In genomic region chr18:68738572-68738971, GRCh38 we compare ENCODE assay signal across 26 cellular contexts.
"Had no signal": no experiment of that assay in that cellular context is flagged by ENCODE, and none has a peak within 500 bp of the region (broad histone marks: within the 10 kb centered on the region; RNA-seq: fewer than 3 reads in every experiment).

No MANE protein-coding gene starts in this region.

- H3K4me3 Mint-ChIP-seq: activated CD4-positive, alpha-beta T cell treated with anti-CD3 and anti-CD28 coated beads, Interleukin-2, amount 10 ng/mL, durations not matched to agents 24 days and 14 days; activated CD8-positive, alpha-beta T cell treated with anti-CD3 and anti-CD28 coated beads for 36 hours; activated naive CD8-positive, alpha-beta T cell treated with anti-CD3 and anti-CD28 coated beads for 36 hours; activated T-cell treated with anti-CD3 and anti-CD28 coated beads, Interleukin-2, amount 50 U/mL, for 72 hours; activated T-helper 17 cell treated with anti-CD3 and anti-CD28 coated beads, Interleukin-2, amount 50 U/mL, for 72 hours had no signal

- DNase-seq: activated CD4-positive, alpha-beta T cell treated with anti-CD3 and anti-CD28 coated beads, Interleukin-2, amount 10 ng/mL, durations not matched to agents 24 days and 14 days; activated CD4-positive, alpha-beta T cell treated with anti-CD3 and anti-CD28 coated beads, Interleukin-2, amount 50 U/mL, for 4 hours; activated CD4-positive, CD25-positive, alpha-beta regulatory T cell; activated CD8-positive, alpha-beta T cell treated with anti-CD3 and anti-CD28 coated beads for 36 hours; activated naive CD4-positive, alpha-beta T cell treated with anti-CD3 and anti-CD28 coated beads, Interleukin-2, amount 50 U/mL, for 16 hours; activated naive CD8-positive, alpha-beta T cell treated with anti-CD3 and anti-CD28 coated beads for 36 hours; activated T-cell treated with anti-CD3 and anti-CD28 coated beads, Interleukin-2, amount 50 U/mL, for 1 hour; activated T-cell treated with anti-CD3 and anti-CD28 coated beads, Interleukin-2, amount 50 U/mL, for 72 hours; amygdala; body of pancreas; NCI-H1092 treated with DMSO at 0.1 percent for 48 hours; NCI-H1417 treated with DMSO at 0.1 percent for 48 hours; NCI-H187 treated with DMSO at 0.1 percent for 48 hours; NCI-H2081; NCI-H226; NCI-H446 treated with DMSO at 0.1 percent for 48 hours; NCI-H524; SHP77; SJCRH30; T1000; WERI-Rb-1 had no signal

- H3K27me3 ChIP-seq: body of pancreas, breast epithelium, SJCRH30 had no signal

- H3K27ac Mint-ChIP-seq: activated CD4-positive, alpha-beta T cell treated with anti-CD3 and anti-CD28 coated beads, Interleukin-2, amount 10 ng/mL, durations not matched to agents 24 days and 14 days; activated CD8-positive, alpha-beta T cell treated with anti-CD3 and anti-CD28 coated beads for 36 hours; activated naive CD8-positive, alpha-beta T cell treated with anti-CD3 and anti-CD28 coated beads for 36 hours; activated T-cell treated with anti-CD3 and anti-CD28 coated beads, Interleukin-2, amount 50 U/mL, for 72 hours; activated T-helper 17 cell treated with anti-CD3 and anti-CD28 coated beads, Interleukin-2, amount 50 U/mL, for 72 hours had no signal

- H3K9me3 Mint-ChIP-seq: activated CD4-positive, alpha-beta T cell treated with anti-CD3 and anti-CD28 coated beads, Interleukin-2, amount 10 ng/mL, durations not matched to agents 24 days and 14 days; activated CD8-positive, alpha-beta T cell treated with anti-CD3 and anti-CD28 coated beads for 36 hours; activated naive CD8-positive, alpha-beta T cell treated with anti-CD3 and anti-CD28 coated beads for 36 hours; activated T-cell treated with anti-CD3 and anti-CD28 coated beads, Interleukin-2, amount 50 U/mL, for 72 hours; activated T-helper 17 cell treated with anti-CD3 and anti-CD28 coated beads, Interleukin-2, amount 50 U/mL, for 72 hours had no signal

- H3K36me3 Mint-ChIP-seq: activated naive CD8-positive, alpha-beta T cell treated with anti-CD3 and anti-CD28 coated beads for 36 hours had no signal

- H3K4me1 Mint-ChIP-seq: activated CD4-positive, alpha-beta T cell treated with anti-CD3 and anti-CD28 coated beads, Interleukin-2, amount 10 ng/mL, durations not matched to agents 24 days and 14 days; activated naive CD8-positive, alpha-beta T cell treated with anti-CD3 and anti-CD28 coated beads for 36 hours; activated T-helper 17 cell treated with anti-CD3 and anti-CD28 coated beads, Interleukin-2, amount 50 U/mL, for 72 hours had no signal

- H3K4me3 ChIP-seq: body of pancreas, breast epithelium, SJCRH30, SK-N-MC had no signal

- FAIRE-seq: astrocyte had no signal

- H3K27me3 Mint-ChIP-seq: activated CD8-positive, alpha-beta T cell treated with anti-CD3 and anti-CD28 coated beads for 36 hours; activated naive CD8-positive, alpha-beta T cell treated with anti-CD3 and anti-CD28 coated beads for 36 hours had no signal

- H3K27ac ChIP-seq: body of pancreas, breast epithelium, KMS-11, SJCRH30, SK-N-MC, WERI-Rb-1 had no signal
